ENCODE assay signal across 17 cellular contexts in the genomic region with DNA sequence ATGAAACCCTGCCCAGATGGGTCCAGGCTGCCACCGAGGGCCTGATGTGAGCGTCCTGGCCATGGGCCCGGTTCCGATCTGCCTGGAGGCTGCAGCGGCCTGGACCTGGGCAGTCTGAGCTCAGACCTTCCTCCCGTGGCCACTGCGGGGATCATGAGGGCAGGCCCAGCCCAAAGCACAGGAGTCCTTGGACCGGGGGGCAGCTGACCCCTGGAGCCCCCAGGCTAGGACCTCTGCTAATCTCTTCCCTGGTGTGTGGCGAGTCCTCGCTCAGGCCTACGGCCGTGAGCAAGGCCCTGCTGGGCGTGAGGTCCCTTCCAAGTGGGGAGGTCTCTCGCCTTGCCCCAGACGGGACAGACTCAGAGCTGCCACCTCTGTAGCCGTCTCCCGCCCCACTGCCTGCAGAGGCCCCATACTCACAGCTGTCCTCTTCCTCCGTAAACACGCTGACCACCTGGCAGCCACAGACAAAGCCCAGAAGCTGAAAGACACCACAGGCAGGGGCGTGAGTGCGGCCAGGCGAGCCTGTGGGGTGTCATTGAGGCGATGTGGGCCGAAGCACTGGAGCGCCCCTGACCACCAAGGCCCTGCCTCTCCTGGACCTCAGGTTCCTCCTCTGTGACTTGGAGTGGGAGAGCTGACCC. TPM values are rescaled to one million over a fixed set of nuclear protein-coding genes. Genes with fewer than 3 reads are reported as not detected.
DNase-seq lines count a peak whose midpoint lies in the region; ATAC-seq and TF ChIP-seq lines count a peak whose summit lies in the region.
"Had no signal": no experiment of that assay in that cellular context is flagged by ENCODE, and none has a peak within 500 bp of the region (broad histone marks: within the 10 kb centered on the region; RNA-seq: fewer than 3 reads in every experiment).

No MANE protein-coding gene starts in this region.

- peak overlapping the region in 7 of 11 experiments; percentile 43 to 76 (median 71); a peak in 13 of 22 replicates for H3K4me2 ChIP-seq in BLaER1 treated with 17β-estradiol and CSF1 and Interleukin-3, amounts not matched to agents 10 nM and 100 nM

- POLR2A ChIA-PET in WTC11 (lab: Charles Lee), result interaction anchor here (0.5 kb wide), 1 partner anchor 565 kb away, joined by 4 read pairs; no protein-coding TSS in a partner anchor

- H3K4me3 Mint-ChIP-seq in WTC11 (no peak overlapping the region), neural crest cell (peak overlapping the region; percentile 31), progenitor cell of endocrine pancreas (ENCODE audit: low read depth) (no peak overlapping the region)
- H3K4me3 Mint-ChIP-seq: B cell; CD14-positive monocyte; CD8-positive, alpha-beta T cell had no signal

- H3K9me3 Mint-ChIP-seq in WTC11 (no peaks in the 10 kb centered on the region), neural crest cell (no peaks in the 10 kb centered on the region), progenitor cell of endocrine pancreas (ENCODE audit: low read depth) (no peaks in the 10 kb centered on the region)
- H3K9me3 Mint-ChIP-seq: CD8-positive, alpha-beta T cell; IgD-negative memory B cell had no signal

- H3K27me3 ChIP-seq in BLaER1 treated with 17β-estradiol and CSF1 and Interleukin-3, amounts not matched to agents 10 nM and 100 nM, result peaks cover 0 to 56% (median 0%) of the 10 kb centered on the region in 11 experiments; a peak in 8 of 22 replicates
- peaks cover 18% of the 10 kb centered on the region for H3K27me3 ChIP-seq in HAP-1 (ENCODE audit: low read depth)

- H3K9me3 ChIP-seq in BLaER1 treated with 17β-estradiol and CSF1 and Interleukin-3, amounts not matched to agents 10 nM and 100 nM (replicated peaks in 1 of 11), result no peaks in the 10 kb centered on the region
- H3K9me3 ChIP-seq in HAP-1, result no peaks in the 10 kb centered on the region

- H3K4me1 Mint-ChIP-seq in WTC11 (peaks cover 3% of the 10 kb centered on the region), neural crest cell (peaks cover 8% of the 10 kb centered on the region), progenitor cell of endocrine pancreas (ENCODE audit: low read depth) (peaks cover 4% of the 10 kb centered on the region)
- H3K4me1 Mint-ChIP-seq: B cell, CD14-positive monocyte had no signal

- H4K20me1 ChIP-seq in BLaER1 treated with 17β-estradiol and CSF1 and Interleukin-3, amounts not matched to agents 10 nM and 100 nM, result peaks cover 0 to 65% (median 11%) of the 10 kb centered on the region in 11 experiments; a peak in 13 of 22 replicates

- H3K36me3 ChIP-seq in BLaER1 treated with 17β-estradiol and CSF1 and Interleukin-3, amounts not matched to agents 10 nM and 100 nM, result peaks cover 0 to 5% (median 0%) of the 10 kb centered on the region in 11 experiments; a peak in 1 of 22 replicates
- no peaks in the 10 kb centered on the region for H3K36me3 ChIP-seq in HAP-1 (replicated peaks)

- H3K27me3 Mint-ChIP-seq in WTC11 (ENCODE audit: low read depth) (no peaks in the 10 kb centered on the region; the same call in 1 of the 2 replicates), neural crest cell (ENCODE audit: low read depth) (no peaks in the 10 kb centered on the region), progenitor cell of endocrine pancreas (peaks cover 14% of the 10 kb centered on the region)

- H3K9ac ChIP-seq in BLaER1 treated with 17β-estradiol and CSF1 and Interleukin-3, amounts not matched to agents 10 nM and 100 nM, result no peak overlapping the region
- H3K9ac ChIP-seq: GM23248 had no signal

- no peak overlapping the region for H3K27ac ChIP-seq in BLaER1 treated with 17β-estradiol and CSF1 and Interleukin-3, amounts not matched to agents 10 nM and 100 nM
- H3K27ac ChIP-seq: GM23248 had no signal

- TF ChIP-seq CTCF in WTC11 (IDR thresholded peaks at IDR 0.05) (no peak), neural crest cell (conservative IDR thresholded peaks at IDR 0.05) (no peak), progenitor cell of endocrine pancreas (IDR thresholded peaks at IDR 0.05; ENCODE audit: unreplicated experiment) (no peak)

- H3K27ac Mint-ChIP-seq in WTC11 (0 out of 2 replicates have a peak overlapping the region, but pooled peaks have one; percentile 53), neural crest cell (ENCODE audit: unreplicated experiment) (no peak overlapping the region), progenitor cell of endocrine pancreas (peak overlapping the region; percentile 27)
- H3K27ac Mint-ChIP-seq: B cell; CD14-positive monocyte; CD8-positive, alpha-beta T cell; IgD-negative memory B cell had no signal

- no peak overlapping the region for H3K4me3 ChIP-seq in BLaER1 treated with 17β-estradiol and CSF1 and Interleukin-3, amounts not matched to agents 10 nM and 100 nM
- no peak overlapping the region for H3K4me3 ChIP-seq in HAP-1
- H3K4me3 ChIP-seq: GM23248 had no signal

- in situ Hi-C loops in HAP-1 (cut with MboI; ENCODE audit: low sequenced_read_pairs), result no loop called here

- H3K36me3 Mint-ChIP-seq in WTC11, result no peaks in the 10 kb centered on the region
- H3K36me3 Mint-ChIP-seq in neural crest cell (ENCODE audit: low read depth), result no peaks in the 10 kb centered on the region
- no peaks in the 10 kb centered on the region for H3K36me3 Mint-ChIP-seq in progenitor cell of endocrine pancreas (ENCODE audit: insufficient read depth)
- H3K36me3 Mint-ChIP-seq: CD14-positive monocyte; CD8-positive, alpha-beta T cell; IgD-negative memory B cell had no signal

- no peak for DNase-seq in WTC11 (ENCODE audit: low spot score)
- no peak for DNase-seq in neural crest cell (ENCODE audit: low read depth, low spot score)
- no peak for DNase-seq in progenitor cell of endocrine pancreas (ENCODE audit: low spot score, unreplicated experiment)
- no peak for DNase-seq in activated CD4-positive, alpha-beta T cell treated with anti-CD3 and anti-CD28 coated beads for 48 hours
- no peak for DNase-seq in HAP-1 (ENCODE audit: low spot score in 2 of 2)
- no peak for DNase-seq in mesenteric fat pad (ENCODE audit: low spot score)
- DNase-seq: CD8-positive, alpha-beta T cell; COR-L47; DND-41; GDM1; GM23248; H7 had no signal

- peaks cover 37 to 99% (median 91%) of the 10 kb centered on the region in 10 experiments for H3K4me1 ChIP-seq in BLaER1 treated with 17β-estradiol and CSF1 and Interleukin-3, amounts not matched to agents 10 nM and 100 nM
- no peaks in the 10 kb centered on the region for H3K4me1 ChIP-seq in HAP-1

- CTCF ChIA-PET in WTC11 (lab: Charles Lee), result interaction anchor here (0.7 to 4.1 kb wide), 7 partner anchors 9 to 139 kb away, joined by 3 to 28 read pairs (median 4); a partner anchor contains a TSS

- no peak for ATAC-seq in WTC11
- ATAC-seq: CD8-positive, alpha-beta T cell had no signal

TF ChIP-seq in WTC11, 78 proteins besides CTCF, POLR2A, EP300 and RAD21 (continues in another document):
- TF ChIP-seq, protein P1, sequence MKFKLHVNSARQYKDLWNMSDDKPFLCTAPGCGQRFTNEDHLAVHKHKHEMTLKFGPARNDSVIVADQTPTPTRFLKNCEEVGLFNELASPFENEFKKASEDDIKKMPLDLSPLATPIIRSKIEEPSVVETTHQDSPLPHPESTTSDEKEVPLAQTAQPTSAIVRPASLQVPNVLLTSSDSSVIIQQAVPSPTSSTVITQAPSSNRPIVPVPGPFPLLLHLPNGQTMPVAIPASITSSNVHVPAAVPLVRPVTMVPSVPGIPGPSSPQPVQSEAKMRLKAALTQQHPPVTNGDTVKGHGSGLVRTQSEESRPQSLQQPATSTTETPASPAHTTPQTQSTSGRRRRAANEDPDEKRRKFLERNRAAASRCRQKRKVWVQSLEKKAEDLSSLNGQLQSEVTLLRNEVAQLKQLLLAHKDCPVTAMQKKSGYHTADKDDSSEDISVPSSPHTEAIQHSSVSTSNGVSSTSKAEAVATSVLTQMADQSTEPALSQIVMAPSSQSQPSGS (CRISPR knock-in tag; IDR thresholded peaks at IDR 0.05; ENCODE audit: borderline replicate concordance, low read depth), result no peak
- TF ChIP-seq, protein P2, sequence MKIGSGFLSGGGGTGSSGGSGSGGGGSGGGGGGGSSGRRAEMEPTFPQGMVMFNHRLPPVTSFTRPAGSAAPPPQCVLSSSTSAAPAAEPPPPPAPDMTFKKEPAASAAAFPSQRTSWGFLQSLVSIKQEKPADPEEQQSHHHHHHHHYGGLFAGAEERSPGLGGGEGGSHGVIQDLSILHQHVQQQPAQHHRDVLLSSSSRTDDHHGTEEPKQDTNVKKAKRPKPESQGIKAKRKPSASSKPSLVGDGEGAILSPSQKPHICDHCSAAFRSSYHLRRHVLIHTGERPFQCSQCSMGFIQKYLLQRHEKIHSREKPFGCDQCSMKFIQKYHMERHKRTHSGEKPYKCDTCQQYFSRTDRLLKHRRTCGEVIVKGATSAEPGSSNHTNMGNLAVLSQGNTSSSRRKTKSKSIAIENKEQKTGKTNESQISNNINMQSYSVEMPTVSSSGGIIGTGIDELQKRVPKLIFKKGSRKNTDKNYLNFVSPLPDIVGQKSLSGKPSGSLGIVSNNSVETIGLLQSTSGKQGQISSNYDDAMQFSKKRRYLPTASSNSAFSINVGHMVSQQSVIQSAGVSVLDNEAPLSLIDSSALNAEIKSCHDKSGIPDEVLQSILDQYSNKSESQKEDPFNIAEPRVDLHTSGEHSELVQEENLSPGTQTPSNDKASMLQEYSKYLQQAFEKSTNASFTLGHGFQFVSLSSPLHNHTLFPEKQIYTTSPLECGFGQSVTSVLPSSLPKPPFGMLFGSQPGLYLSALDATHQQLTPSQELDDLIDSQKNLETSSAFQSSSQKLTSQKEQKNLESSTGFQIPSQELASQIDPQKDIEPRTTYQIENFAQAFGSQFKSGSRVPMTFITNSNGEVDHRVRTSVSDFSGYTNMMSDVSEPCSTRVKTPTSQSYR (CRISPR knock-in tag; IDR thresholded peaks at IDR 0.05), result no peak
- no peak for TF ChIP-seq IRF2 (CRISPR knock-in tag; IDR thresholded peaks at IDR 0.05; ENCODE audit: borderline replicate concordance, low read depth)

RNA-seq across cellular contexts. Expression of a gene that starts 8.0 kb away (rescaled TPM):
- 0.17 to 0.23 TPM in 2 of 3 replicates, not detected in the other for total RNA-seq in WTC11 (2021)
- 6.1 and 6.9 TPM in 2 replicates for total RNA-seq in neural crest cell
- total RNA-seq in progenitor cell of endocrine pancreas, result not detected in 2 replicates
- total RNA-seq in mesenteric fat pad, result 0.35 TPM
- total RNA-seq: B cell, GM23248, H7 had no signal

RNA-seq across cellular contexts. Expression of a gene that starts 10.5 kb away (rescaled TPM):
- total RNA-seq in WTC11 (2021) (7.2 to 11.0 TPM (median 9.6 TPM) in 3 replicates), neural crest cell (42.4 and 44.0 TPM in 2 replicates), progenitor cell of endocrine pancreas (0.60 and 0.73 TPM in 2 replicates), mesenteric fat pad (not detected)
- total RNA-seq: B cell; CD8-positive, alpha-beta T cell; GM23248; HT-29 had no signal

RNA-seq across cellular contexts. Expression of a gene that starts 27.8 kb away (rescaled TPM):
- 50.2 to 61.3 TPM (median 51.3 TPM) in 3 replicates for total RNA-seq in WTC11 (2021)
- total RNA-seq in neural crest cell, result 59.0 and 59.4 TPM in 2 replicates
- 51.2 and 53.8 TPM in 2 replicates for total RNA-seq in progenitor cell of endocrine pancreas
- 33.6 TPM for total RNA-seq in mesenteric fat pad

RNA-seq across cellular contexts. Expression of a gene that starts 28.9 kb away (rescaled TPM):
- total RNA-seq in WTC11 (2021) (115 to 207 TPM (median 121 TPM) in 3 replicates), neural crest cell (128 and 132 TPM in 2 replicates), progenitor cell of endocrine pancreas (119 and 130 TPM in 2 replicates), mesenteric fat pad (60.8 TPM)

RNA-seq across cellular contexts. Expression of a gene that starts 49.3 kb away (rescaled TPM):
- 0.55 to 1.3 TPM (median 1.1 TPM) in 3 replicates for total RNA-seq in WTC11 (2021)
- total RNA-seq in neural crest cell, result 8.9 and 10.2 TPM in 2 replicates
- 0.24 and 0.47 TPM in 2 replicates for total RNA-seq in progenitor cell of endocrine pancreas
- not detected for total RNA-seq in mesenteric fat pad
- total RNA-seq: B cell, GM23248 had no signal
